ENCODE assay signal across 26 cellular contexts in genomic region chr14:36582874-36583241, GRCh38. TPM values are rescaled to one million over a fixed set of nuclear protein-coding genes. Genes with fewer than 3 reads are reported as not detected.
DNase-seq lines count a peak whose midpoint lies in the region; ATAC-seq and TF ChIP-seq lines count a peak whose summit lies in the region.
"Had no signal": no experiment of that assay in that cellular context is flagged by ENCODE, and none has a peak within 500 bp of the region (broad histone marks: within the 10 kb centered on the region; RNA-seq: fewer than 3 reads in every experiment).

No MANE protein-coding gene starts in this region.

- ATAC-seq in GM23338: no peak; the same call in 2 of the 3 replicates
- ATAC-seq: activated CD8-positive, alpha-beta T cell treated with anti-CD3 and anti-CD28 coated beads for 36 hours; sciatic nerve had no signal

- H3K4me3 ChIP-seq in GM23338 (peak overlapping the region; percentile 58), SK-N-MC (peak overlapping the region; percentile 81; the same call in 1 of the 2 replicates), iPS-15b (ENCODE audit: low read depth, low read length) (peak overlapping the region; percentile 8), suprapubic skin (peak overlapping the region; percentile 53)

- TF ChIP-seq POLR2A in suprapubic skin (IDR thresholded peaks at IDR 0.05): no peak

- no peak overlapping the region for H3K27ac Mint-ChIP-seq in GM23338
- H3K27ac Mint-ChIP-seq: activated B cell treated with CpG ODN at 0.5 μM for 24 hours; activated CD8-positive, alpha-beta T cell treated with anti-CD3 and anti-CD28 coated beads for 36 hours; CD8-positive, alpha-beta memory T cell; dendritic cell treated with granulocyte-macrophage colony-stimulating factor and Interleukin-4, amounts not matched to agents 40 ng/mL and 50 ng/mL, for 4 days; T-helper 2 cell treated with Interferon-gamma antibody and Interleukin-4, amounts not matched to agents 5 μg/mL and 100 μg/mL, for 36 hours had no signal

- H3K36me3 Mint-ChIP-seq in GM23338 (ENCODE audit: low read depth): no peaks in the 10 kb centered on the region
- H3K36me3 Mint-ChIP-seq: CD8-positive, alpha-beta memory T cell had no signal

- H3K9me3 Mint-ChIP-seq in GM23338: no peaks in the 10 kb centered on the region
- H3K9me3 Mint-ChIP-seq: activated B cell treated with CpG ODN at 0.5 μM for 24 hours; activated CD8-positive, alpha-beta T cell treated with anti-CD3 and anti-CD28 coated beads for 36 hours; dendritic cell treated with granulocyte-macrophage colony-stimulating factor and Interleukin-4, amounts not matched to agents 40 ng/mL and 50 ng/mL, for 4 days; T-helper 2 cell treated with Interferon-gamma antibody and Interleukin-4, amounts not matched to agents 5 μg/mL and 100 μg/mL, for 36 hours had no signal

- H3K4me1 Mint-ChIP-seq in GM23338: peaks cover 23% of the 10 kb centered on the region
- H3K4me1 Mint-ChIP-seq: activated B cell treated with CpG ODN at 0.5 μM for 24 hours; CD8-positive, alpha-beta memory T cell had no signal

- no peak overlapping the region for H3K9ac ChIP-seq in SK-N-MC (ENCODE audit: insufficient read length)
- H3K9ac ChIP-seq in iPS-15b (ENCODE audit: low read depth, low read length): no peak overlapping the region

- H3K4me2 ChIP-seq in GM23338: peak overlapping the region; percentile 83

- peaks cover 100% of the 10 kb centered on the region for H3K27me3 ChIP-seq in GM23338 (ENCODE audit: insufficient read depth)
- peaks cover 99% of the 10 kb centered on the region for H3K27me3 ChIP-seq in iPS-15b (ENCODE audit: control insufficient read depth, insufficient read depth, low read length)
- peaks cover 87% of the 10 kb centered on the region for H3K27me3 ChIP-seq in suprapubic skin

- H2AFZ ChIP-seq in GM23338: peak overlapping the region; percentile 69

- H3K4me1 ChIP-seq in GM23338 (ENCODE audit: insufficient read depth): peaks cover 44% of the 10 kb centered on the region
- no peaks in the 10 kb centered on the region for H3K4me1 ChIP-seq in iPS-15b (ENCODE audit: control insufficient read depth, insufficient read depth, low read length)
- H3K4me1 ChIP-seq in suprapubic skin: peaks cover 27% of the 10 kb centered on the region

- H3K27me3 Mint-ChIP-seq in GM23338 (ENCODE audit: insufficient read depth, low read depth, poor library complexity): peaks cover 69% of the 10 kb centered on the region

- peaks cover 23% of the 10 kb centered on the region for H3F3A ChIP-seq in GM23338 (replicated peaks; ENCODE audit: low read depth)

- no peaks in the 10 kb centered on the region for H3K79me2 ChIP-seq in GM23338 (replicated peaks; ENCODE audit: insufficient read depth)

- no peak overlapping the region for H3K27ac ChIP-seq in GM23338 (ENCODE audit: low read depth)
- no peak overlapping the region for H3K27ac ChIP-seq in SK-N-MC
- no peak overlapping the region for H3K27ac ChIP-seq in suprapubic skin
- H3K27ac ChIP-seq: SJSA1, thoracic aorta had no signal

- in situ Hi-C loops in G401 (cut with HindIII; ENCODE audit: low sequenced_read_pairs): no loop called here

- no peak for TF ChIP-seq CTCF in GM23338 (conservative IDR thresholded peaks at IDR 0.05; ENCODE audit: low read depth in 2 of 2)
- TF ChIP-seq CTCF in suprapubic skin (IDR thresholded peaks at IDR 0.05): no peak

- H3K9me2 ChIP-seq in GM23338 (ENCODE audit: insufficient read depth): no peaks in the 10 kb centered on the region

- peak overlapping the region; percentile 54 for H3K4me3 Mint-ChIP-seq in GM23338
- H3K4me3 Mint-ChIP-seq: activated B cell treated with CpG ODN at 0.5 μM for 24 hours; activated CD8-positive, alpha-beta T cell treated with anti-CD3 and anti-CD28 coated beads for 36 hours; CD8-positive, alpha-beta memory T cell; dendritic cell treated with granulocyte-macrophage colony-stimulating factor and Interleukin-4, amounts not matched to agents 40 ng/mL and 50 ng/mL, for 4 days; T-helper 2 cell treated with Interferon-gamma antibody and Interleukin-4, amounts not matched to agents 5 μg/mL and 100 μg/mL, for 36 hours had no signal

- H4K20me1 ChIP-seq in GM23338 (replicated peaks; ENCODE audit: insufficient read depth): peaks cover 22% of the 10 kb centered on the region

- DNase-seq in GM23338 (ENCODE audit: low spot score) (no peak), SK-N-MC (ENCODE audit: low read depth, low spot score) (no peak), suprapubic skin (ENCODE audit: low spot score in 2 of 2) (no peak), NCI-H1436 (lab: John Stamatoyannopoulos, UW) (no peak), G401 (ENCODE audit: low spot score) (no peak), iPS-NIHi11 (ENCODE audit: low spot score) (no peak)
- DNase-seq: activated B cell treated with CpG ODN at 0.5 μM for 24 hours; activated CD8-positive, alpha-beta T cell treated with anti-CD3 and anti-CD28 coated beads for 36 hours; activated gamma-delta T cell treated with Interleukin-2 at 50 U/mL for 16 hours; AML-193; CD8-positive, alpha-beta memory T cell; NCI-H1417 treated with DMSO at 0.1 percent for 48 hours; NCI-H526 treated with DMSO at 0.1 percent for 48 hours; OCI-M1; stimulated activated CD4-positive, alpha-beta T cell treated with anti-CD3 and anti-CD28 coated beads, Interleukin-15, amount 100 ng/mL, for 24 hours had no signal

- no peak for TF ChIP-seq EP300 in suprapubic skin (IDR thresholded peaks at IDR 0.05)

- no peaks in the 10 kb centered on the region for H3K36me3 ChIP-seq in GM23338 (ENCODE audit: insufficient read depth)
- H3K36me3 ChIP-seq in SK-N-MC (ENCODE audit: insufficient read depth, low read length): no peaks in the 10 kb centered on the region
- no peaks in the 10 kb centered on the region for H3K36me3 ChIP-seq in iPS-15b (ENCODE audit: control insufficient read depth, insufficient read depth, low read length)
- no peaks in the 10 kb centered on the region for H3K36me3 ChIP-seq in suprapubic skin
- H3K36me3 ChIP-seq: SJSA1, thoracic aorta had no signal

- 15% methylated on average over 14 of the region's 15 CpGs for WGBS in suprapubic skin

- H3K9me3 ChIP-seq in SK-N-MC (ENCODE audit: low read depth, low read length) (no peaks in the 10 kb centered on the region), iPS-15b (ENCODE audit: control insufficient read depth, insufficient read depth, low read length) (no peaks in the 10 kb centered on the region), suprapubic skin (no peaks in the 10 kb centered on the region)
- H3K9me3 ChIP-seq: SJSA1, thoracic aorta had no signal

TF ChIP-seq in GM23338, 12 proteins besides CTCF, POLR2A, EP300 and RAD21:
- TF ChIP-seq POLR2AphosphoS5 (IDR thresholded peaks at IDR 0.05; ENCODE audit: low read depth): no peak
- peak; percentile 97 for TF ChIP-seq EZH2 (IDR thresholded peaks at IDR 0.05; ENCODE audit: low read depth, unreplicated experiment)

RNA-seq across cellular contexts. Expression of gene NKX2-8, which starts 0.4 kb away (rescaled TPM):
- 0.83 TPM in 1 of 2 replicates, not detected in the other for total RNA-seq in GM23338 (2014; rRNA removed; shearing (Covaris generic))
- not detected in 2 replicates for polyA plus RNA-seq in GM23338 (2016; fragmentation: Nextera tagmentation; extraction: Ambion mirVana)
- under 1 TPM in 1 of 4 donors, not detected in 3; 0.51 TPM for total RNA-seq in suprapubic skin
- not detected in 2 replicates for total RNA-seq in G401 (2014; rRNA removed; shearing (Covaris generic))
- total RNA-seq: activated B cell treated with CpG ODN at 0.5 μM for 24 hours; activated CD8-positive, alpha-beta T cell treated with anti-CD3 and anti-CD28 coated beads for 36 hours; CD8-positive, alpha-beta memory T cell; endothelial cell of umbilical vein; lung microvascular endothelial cell; M059J; omental fat pad; sciatic nerve; SJSA1; thoracic aorta had no signal
- polyA plus RNA-seq: adipose tissue; CD8-positive, alpha-beta memory T cell; endothelial cell of umbilical vein had no signal

Comparison
In these comparisons a context has a peak if more than half of its experiments do, and no peak if none do; other contexts are left out.
1. H3K4me3 ChIP-seq: peak in every context shown above with its lines; median percentile 81 in SK-N-MC; 58 in GM23338; 53 in suprapubic skin; 8 in iPS-15b.